ENCODE assay signal across 1 cellular context in genomic region chr16:89549007-89549700, GRCh38.
TF ChIP-seq lines count a peak whose summit lies in the region.

No MANE protein-coding gene starts in this region.

TF ChIP-seq in H1, 55 proteins besides CTCF, POLR2A, EP300 and RAD21:
- TF ChIP-seq POLR2AphosphoS5 (IDR thresholded peaks at IDR 0.05; ENCODE audit: low read depth, low read length) = 0 out of 2 replicates have a peak, but pooled peaks have one; percentile 8
- TF ChIP-seq JUND (IDR thresholded peaks at IDR 0.05; ENCODE audit: low read length) = no peak
